ENCODE assay signal across 8 cellular contexts in the genomic region with DNA sequence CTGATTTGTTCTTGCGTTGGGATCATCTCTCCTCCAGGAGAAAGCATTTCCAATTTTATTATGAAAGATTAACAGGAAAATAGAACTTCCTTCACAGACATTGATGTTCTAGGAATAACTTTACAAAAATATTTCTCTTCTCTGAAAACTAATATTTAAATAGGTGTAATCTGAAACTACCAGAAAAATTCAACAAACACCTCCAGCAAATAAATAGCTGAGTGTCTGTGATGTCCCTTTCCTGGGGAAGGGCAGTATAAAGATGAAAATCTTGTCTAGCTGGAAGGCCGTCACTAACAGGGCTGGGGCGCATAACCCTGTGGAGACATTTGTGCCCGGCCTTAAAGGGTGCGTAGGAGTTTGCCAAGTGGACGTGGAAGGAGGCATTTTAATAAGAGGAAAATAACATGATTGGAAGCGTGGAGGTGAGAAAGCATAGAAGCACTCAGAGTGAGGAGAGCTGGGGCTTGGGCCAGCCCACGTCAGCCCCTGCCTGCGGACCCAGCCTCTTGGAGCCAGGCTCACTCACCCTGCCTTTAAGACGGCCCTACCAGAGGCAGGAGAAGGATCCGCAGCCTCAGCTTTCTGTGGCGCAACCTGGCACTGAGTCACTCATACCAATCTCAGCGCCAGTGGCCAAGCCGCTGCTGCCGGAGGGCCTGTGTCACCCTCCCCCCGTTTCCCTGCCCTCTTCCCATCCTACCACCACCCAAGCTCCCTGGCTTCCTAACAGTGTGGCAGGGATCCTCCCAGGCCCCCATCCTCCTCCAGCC.
DNase-seq lines count a peak whose midpoint lies in the region; ATAC-seq, FAIRE-seq and TF ChIP-seq lines count a peak whose summit lies in the region.

No MANE protein-coding gene starts in this region.

- ATAC-seq in K562 (peak; percentile 37), pancreas (peak in 2 of 4 donors; percentile 21 to 36)

- peak overlapping the region; percentile 79 for H3K4me2 ChIP-seq in PC-9
- no peak overlapping the region for H3K4me2 ChIP-seq in K562 (ENCODE audit: insufficient read depth, low read length)

- H3K79me2 ChIP-seq in PC-9 (ENCODE audit: low read depth), result no peaks in the 10 kb centered on the region
- H3K79me2 ChIP-seq in K562 (ENCODE audit: control insufficient read depth, insufficient read depth, low read length), result no peaks in the 10 kb centered on the region

- no peaks in the 10 kb centered on the region for H3K9me1 ChIP-seq in K562 (ENCODE audit: control insufficient read depth, insufficient read depth, low read length)

- H3K27ac ChIP-seq in PC-9 (peak overlapping the region; percentile 94), K562 (ENCODE audit: extremely low read depth, low read depth, low read length) (no peak overlapping the region), pancreas (peak overlapping the region; percentile 9 to 62 (median 28))

- DNase-seq in activated naive CD4-positive, alpha-beta T cell treated with anti-CD3 and anti-CD28 coated beads for 36 hours, result peak; percentile 37
- DNase-seq in activated naive CD4-positive, alpha-beta T cell treated with anti-CD3 and anti-CD28 coated beads, Interleukin-2, amount 50 U/mL, for 16 hours, result no peak
- DNase-seq in PC-9, result peak; percentile 76 to 86
- DNase-seq in K562 (ENCODE audit: extremely low read depth in 1 of 4, low spot score in 3 of 4), result no peak
- no peak for DNase-seq in pancreas
- no peak for DNase-seq in NCI-H187 (lab: John Stamatoyannopoulos, UW)
- no peak for DNase-seq in NCI-H446 (lab: John Stamatoyannopoulos, UW)
- DNase-seq in iPS-NIHi11 (ENCODE audit: low spot score), result no peak

- peak overlapping the region; percentile 76 for H2AFZ ChIP-seq in PC-9
- no peak overlapping the region for H2AFZ ChIP-seq in K562 (ENCODE audit: low read depth, low read length)

- peaks cover 62% of the 10 kb centered on the region for H3K4me1 Mint-ChIP-seq in activated naive CD4-positive, alpha-beta T cell treated with anti-CD3 and anti-CD28 coated beads for 36 hours (ENCODE audit: low read depth)

- H3K36me3 ChIP-seq in PC-9 (ENCODE audit: low read depth) (no peaks in the 10 kb centered on the region), K562 (ENCODE audit: control insufficient read depth, insufficient read depth, low read length) (no peaks in the 10 kb centered on the region), pancreas (no peaks in the 10 kb centered on the region)

- CTCF ChIA-PET in activated naive CD4-positive, alpha-beta T cell treated with anti-CD3 and anti-CD28 coated beads for 36 hours (lab: Charles Lee), result interaction anchor here (0.9 to 9.0 kb wide), 7 partner anchors 12 to 400 kb away, joined by 3 to 172 read pairs (median 5); no protein-coding TSS in a partner anchor
- CTCF ChIA-PET in PC-9 (lab: Charles Lee), result interaction anchor here (0.8 kb wide), 1 partner anchor 400 kb away, joined by 4 read pairs; no protein-coding TSS in a partner anchor
- CTCF ChIA-PET in K562 (lab: Yijun Ruan, JAX; ENCODE audit: low intra/inter-chr PET ratio), result no interaction called here

- H3K9ac ChIP-seq in K562 (ENCODE audit: insufficient read depth in 1 of 2, low read depth in 2 of 2, low read length in 2 of 2), result peak overlapping the region in 1 of 2 experiments; percentile 37; a peak in 1 of 4 replicates

- H3K4me3 Mint-ChIP-seq in activated naive CD4-positive, alpha-beta T cell treated with anti-CD3 and anti-CD28 coated beads for 36 hours, result peak overlapping the region; percentile 74

- POLR2A ChIA-PET in PC-9 (lab: Charles Lee; ENCODE audit: unreplicated experiment), result interaction anchor here (0.5 to 0.7 kb wide), 4 partner anchors 44 to 62 kb away, joined by 3 to 8 read pairs (median 4); no protein-coding TSS in a partner anchor
- POLR2A ChIA-PET in K562 (lab: Yijun Ruan, JAX), result interaction anchor here (0.6 to 1.7 kb wide), 2 partner anchors 18 to 133 kb away, joined by 3 read pairs; no protein-coding TSS in a partner anchor

- H3K4me3 ChIP-seq in PC-9 (peak overlapping the region; percentile 43; the same call in 1 of the 2 replicates), K562 (no peak overlapping the region), pancreas (no peak overlapping the region)

- H3K36me3 Mint-ChIP-seq in activated naive CD4-positive, alpha-beta T cell treated with anti-CD3 and anti-CD28 coated beads for 36 hours (ENCODE audit: low read depth), result no peaks in the 10 kb centered on the region

- peaks cover 42% of the 10 kb centered on the region for H3F3A ChIP-seq in PC-9 (ENCODE audit: insufficient read depth, low read depth)

- no peaks in the 10 kb centered on the region for H3K9me2 ChIP-seq in PC-9 (ENCODE audit: insufficient read depth)

- no peaks in the 10 kb centered on the region for H3K27me3 Mint-ChIP-seq in activated naive CD4-positive, alpha-beta T cell treated with anti-CD3 and anti-CD28 coated beads for 36 hours (ENCODE audit: low read depth)

- TF ChIP-seq RAD21 in K562 (CRISPR knock-in tag; conservative IDR thresholded peaks at IDR 0.05 in 1 of 2, IDR thresholded peaks at IDR 0.05 in 1 of 2), result no peak

- 5% methylated on average over 16 of the region's 16 CpGs for WGBS in K562 (ENCODE audit: insufficient coverage, low coverage, missing lambda C conversion rate)
- 90% methylated on average over 15 to 16 of the region's 16 CpGs for WGBS in pancreas, 2 donors

- intact Hi-C loops in activated naive CD4-positive, alpha-beta T cell treated with anti-CD3 and anti-CD28 coated beads for 36 hours (cut with micrococcal nuclease), result loop anchor here (1.0 to 10.0 kb wide), 13 partner anchors 29 to 829 kb away; a partner anchor contains a TSS
- intact Hi-C loops in PC-9 (cut with micrococcal nuclease; ENCODE audit: unreplicated experiment) (loop anchor here (2.0 kb wide), 1 partner anchor 203 kb away; no protein-coding TSS in a partner anchor), K562 (cut with micrococcal nuclease) (no loop called here), pancreas (cut with DNase I) (no loop called here)

- no peaks in the 10 kb centered on the region for H3K27me3 ChIP-seq in PC-9 (ENCODE audit: insufficient read depth, low read depth)
- H3K27me3 ChIP-seq in K562 (ENCODE audit: control insufficient read depth in 2 of 2, insufficient read depth in 2 of 2, low read length in 2 of 2), result peaks cover 25 to 39% of the 10 kb centered on the region in 2 experiments
- no peaks in the 10 kb centered on the region for H3K27me3 ChIP-seq in pancreas

- H4K20me1 ChIP-seq in PC-9 (ENCODE audit: insufficient read depth) (no peaks in the 10 kb centered on the region), K562 (replicated peaks; ENCODE audit: control insufficient read depth, insufficient read depth, low read length) (no peaks in the 10 kb centered on the region)

- H3K27ac Mint-ChIP-seq in activated naive CD4-positive, alpha-beta T cell treated with anti-CD3 and anti-CD28 coated beads for 36 hours, result peak overlapping the region; percentile 92

- no peak for TF ChIP-seq POLR2A in K562 (conservative IDR thresholded peaks at IDR 0.05)

- TF ChIP-seq CTCF in PC-9 (conservative IDR thresholded peaks at IDR 0.05), result no peak
- TF ChIP-seq CTCF in K562 (IDR thresholded peaks at IDR 0.05 in 2 of 3, conservative IDR thresholded peaks at IDR 0.05 in 1 of 3; ENCODE audit: insufficient read depth in 2 of 3, low read depth in 1 of 3, low read length in 3 of 3), result no peak
- no peak for TF ChIP-seq CTCF in pancreas (IDR thresholded peaks at IDR 0.05)

- H3K9me3 ChIP-seq in PC-9 (ENCODE audit: insufficient read depth, low read depth) (no peaks in the 10 kb centered on the region), K562 (replicated peaks; ENCODE audit: control insufficient read depth, insufficient read depth, low read depth, low read length) (0 out of 2 replicates have a peak, but pooled peaks cover under 1% of the 10 kb centered on the region), pancreas (no peaks in the 10 kb centered on the region)

- no peaks in the 10 kb centered on the region for H3K9me3 Mint-ChIP-seq in activated naive CD4-positive, alpha-beta T cell treated with anti-CD3 and anti-CD28 coated beads for 36 hours

- H3K4me1 ChIP-seq in PC-9 (replicated peaks; ENCODE audit: insufficient read depth), result peaks cover 51% of the 10 kb centered on the region
- H3K4me1 ChIP-seq in K562 (replicated peaks in 1 of 2; ENCODE audit: control insufficient read depth in 2 of 2, insufficient read depth in 2 of 2, low read length in 2 of 2), result 0 out of 5 replicates have a peak, but pooled peaks cover 0 to 3% of the 10 kb centered on the region in 2 experiments
- H3K4me1 ChIP-seq in pancreas, result peaks cover 0 to 15% (median 4%) of the 10 kb centered on the region in 3 donors

- TF ChIP-seq EP300 in K562 (IDR thresholded peaks at IDR 0.05; ENCODE audit: low read length), result no peak

- in situ Hi-C loops in K562 (cut with MboI), result loop anchor here (5.0 to 25.0 kb wide), 2 partner anchors 396 to 881 kb away; a partner anchor contains a TSS

- BruUV-seq in PC-9 (replicated peaks; lab: Mats Ljungman, UMichigan) (no TSS peak), K562 (replicated peaks; lab: Mats Ljungman, UMichigan) (no TSS peak)

- no peak for FAIRE-seq in K562 (lab: Jason Lieb, UNC)
- no peak for FAIRE-seq in pancreas (lab: Jason Lieb, UNC)

TF ChIP-seq in K562, 482 proteins besides CTCF, POLR2A, EP300 and RAD21 (continues in another document):
- TF ChIP-seq, protein P1, sequence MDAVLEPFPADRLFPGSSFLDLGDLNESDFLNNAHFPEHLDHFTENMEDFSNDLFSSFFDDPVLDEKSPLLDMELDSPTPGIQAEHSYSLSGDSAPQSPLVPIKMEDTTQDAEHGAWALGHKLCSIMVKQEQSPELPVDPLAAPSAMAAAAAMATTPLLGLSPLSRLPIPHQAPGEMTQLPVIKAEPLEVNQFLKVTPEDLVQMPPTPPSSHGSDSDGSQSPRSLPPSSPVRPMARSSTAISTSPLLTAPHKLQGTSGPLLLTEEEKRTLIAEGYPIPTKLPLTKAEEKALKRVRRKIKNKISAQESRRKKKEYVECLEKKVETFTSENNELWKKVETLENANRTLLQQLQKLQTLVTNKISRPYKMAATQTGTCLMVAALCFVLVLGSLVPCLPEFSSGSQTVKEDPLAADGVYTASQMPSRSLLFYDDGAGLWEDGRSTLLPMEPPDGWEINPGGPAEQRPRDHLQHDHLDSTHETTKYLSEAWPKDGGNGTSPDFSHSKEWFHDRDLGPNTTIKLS (IDR thresholded peaks at IDR 0.05; ENCODE audit: borderline replicate concordance, low read depth), result no peak
- TF ChIP-seq TAF1 (IDR thresholded peaks at IDR 0.05; ENCODE audit: control insufficient read depth, extremely low read depth, insufficient read depth, low read length, severe bottlenecking) (no peak), ZNF140 (CRISPR knock-in tag; IDR thresholded peaks at IDR 0.05) (no peak), FOXJ3 (CRISPR knock-in tag; IDR thresholded peaks at IDR 0.05) (no peak), BRD4 (IDR thresholded peaks at IDR 0.05) (no peak), SIX5 (IDR thresholded peaks at IDR 0.05; ENCODE audit: borderline replicate concordance in 1 of 2, insufficient read depth in 1 of 2, low read depth in 1 of 2, low read length in 2 of 2) (no peak)

Comparison
In these comparisons a context has a peak if more than half of its experiments do, and no peak if none do; other contexts are left out.
1. DNase-seq: peak in activated naive CD4-positive, alpha-beta T cell treated with anti-CD3 and anti-CD28 coated beads for 36 hours (single experiment) and PC-9 (2 of 2); none in activated naive CD4-positive, alpha-beta T cell treated with anti-CD3 and anti-CD28 coated beads, Interleukin-2, amount 50 U/mL, for 16 hours (single experiment), K562 (0 of 4), pancreas (0 of 6), NCI-H187 (0 of 2), NCI-H446 (0 of 2) and iPS-NIHi11 (single experiment).
2. intact Hi-C loops: an anchor here in activated naive CD4-positive, alpha-beta T cell treated with anti-CD3 and anti-CD28 coated beads for 36 hours (1.0 to 10.0 kb wide) and PC-9 (2.0 kb wide); none called in K562 and pancreas.